In the genomic region with DNA sequence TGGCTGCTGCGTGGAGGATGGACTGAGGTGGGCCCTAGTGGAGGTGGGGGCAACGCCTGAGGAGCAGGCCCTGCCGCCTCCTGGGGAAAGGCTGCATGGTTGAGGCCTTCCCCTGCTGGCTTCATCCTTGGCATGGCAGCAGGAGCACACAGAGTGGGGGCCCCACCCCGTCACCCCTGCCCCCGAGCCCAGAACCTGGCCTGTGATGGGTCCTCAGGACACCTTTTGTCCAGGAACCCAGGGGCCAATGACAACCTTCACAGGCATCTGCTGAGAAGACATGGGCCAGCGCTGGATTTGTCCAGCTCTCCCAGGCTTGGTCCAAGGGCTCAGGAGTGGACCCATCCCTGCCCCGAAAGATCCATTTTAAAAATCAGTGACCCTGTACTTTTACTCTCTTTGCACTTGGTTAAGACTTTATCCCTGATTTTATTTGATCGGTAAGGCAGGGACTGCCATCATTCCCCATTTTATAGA, we compare ENCODE assay signal across 9 cellular contexts. TPM values are rescaled to one million over a fixed set of nuclear protein-coding genes. Genes with fewer than 3 reads are reported as not detected.
DNase-seq lines count a peak whose midpoint lies in the region; ATAC-seq and TF ChIP-seq lines count a peak whose summit lies in the region.
"Had no signal": no experiment of that assay in that cellular context is flagged by ENCODE, and none has a peak within 500 bp of the region (broad histone marks: within the 10 kb centered on the region; RNA-seq: fewer than 3 reads in every experiment).

No MANE protein-coding gene starts in this region.

- H3K36me3 Mint-ChIP-seq in stimulated activated naive CD8-positive, alpha-beta T cell treated with anti-CD3 and anti-CD28 coated beads, Interleukin-15, Interleukin-2, amounts not matched to agents 100 ng/mL and 50 ng/mL, for 24 hours (ENCODE audit: low read depth) = peaks cover 41% of the 10 kb centered on the region

- peak overlapping the region; percentile 71 for H3K27ac Mint-ChIP-seq in stimulated activated naive CD8-positive, alpha-beta T cell treated with anti-CD3 and anti-CD28 coated beads, Interleukin-15, Interleukin-2, amounts not matched to agents 100 ng/mL and 50 ng/mL, for 24 hours

- H3K9me3 ChIP-seq in colonic mucosa = no peaks in the 10 kb centered on the region
- no peaks in the 10 kb centered on the region for H3K9me3 ChIP-seq in mucosa of stomach (ENCODE audit: control insufficient read depth, low read length)

- ATAC-seq in stimulated activated naive CD8-positive, alpha-beta T cell treated with anti-CD3 and anti-CD28 coated beads, Interleukin-15, Interleukin-2, amounts not matched to agents 100 U/mL and 50 U/mL, for 24 hours = no peak
- no peak for ATAC-seq in HG03354 (IDR thresholded peaks at IDR 0.05; ENCODE audit: poor library complexity, severe bottlenecking, unreplicated experiment)

- peak overlapping the region; percentile 87 for H3K27ac ChIP-seq in colonic mucosa

- H3K9ac ChIP-seq in colonic mucosa (ENCODE audit: low read depth in 2 of 2, low read length in 2 of 2) (peak overlapping the region; percentile 6 to 37), mucosa of stomach (ENCODE audit: low read length) (peak overlapping the region; percentile 60)

- H3K27me3 Mint-ChIP-seq in stimulated activated naive CD8-positive, alpha-beta T cell treated with anti-CD3 and anti-CD28 coated beads, Interleukin-15, Interleukin-2, amounts not matched to agents 100 ng/mL and 50 ng/mL, for 24 hours = no peaks in the 10 kb centered on the region

- TF ChIP-seq CTCF in colonic mucosa (IDR thresholded peaks at IDR 0.05) = no peak

- H3K4me1 ChIP-seq in colonic mucosa (peaks cover 23% of the 10 kb centered on the region), mucosa of stomach (ENCODE audit: control insufficient read depth, insufficient read depth, low read length) (peaks cover 46% of the 10 kb centered on the region)

- peak overlapping the region; percentile 84 for H3K4me3 Mint-ChIP-seq in stimulated activated naive CD8-positive, alpha-beta T cell treated with anti-CD3 and anti-CD28 coated beads, Interleukin-15, Interleukin-2, amounts not matched to agents 100 ng/mL and 50 ng/mL, for 24 hours

- DNase-seq in stimulated activated naive CD8-positive, alpha-beta T cell treated with anti-CD3 and anti-CD28 coated beads, Interleukin-15, Interleukin-2, amounts not matched to agents 100 U/mL and 50 U/mL, for 24 hours = no peak
- DNase-seq in colonic mucosa (no peak), NCI-H82 (lab: John Stamatoyannopoulos, UW) (no peak), NCI-H748 treated with DMSO at 0.1 percent for 48 hours (lab: John Stamatoyannopoulos, UW) (no peak)
- DNase-seq in stimulated activated CD4-positive, alpha-beta T cell treated with anti-CD3 and anti-CD28 coated beads, Interleukin-12 subunit alpha, Interleukin-12 subunit beta, amount 100 ng/mL, for 4 hours = no peak
- DNase-seq: NCI-H187 treated with DMSO at 0.1 percent for 48 hours had no signal

- peak overlapping the region; percentile 35 for H3K4me3 ChIP-seq in colonic mucosa
- H3K4me3 ChIP-seq in mucosa of stomach (ENCODE audit: low read length) = peak overlapping the region; percentile 32

- peaks cover 26% of the 10 kb centered on the region for H3K4me1 Mint-ChIP-seq in stimulated activated naive CD8-positive, alpha-beta T cell treated with anti-CD3 and anti-CD28 coated beads, Interleukin-15, Interleukin-2, amounts not matched to agents 100 ng/mL and 50 ng/mL, for 24 hours (ENCODE audit: low read depth)

- intact Hi-C loops in colonic mucosa (cut with DNase I) = no loop called here

- H3K27me3 ChIP-seq in colonic mucosa (no peaks in the 10 kb centered on the region), mucosa of stomach (ENCODE audit: control insufficient read depth, insufficient read depth, low read length) (no peaks in the 10 kb centered on the region)

- H3K36me3 ChIP-seq in colonic mucosa (no peaks in the 10 kb centered on the region), mucosa of stomach (ENCODE audit: control insufficient read depth, insufficient read depth, low read length) (no peaks in the 10 kb centered on the region)

- no peaks in the 10 kb centered on the region for H3K9me3 Mint-ChIP-seq in stimulated activated naive CD8-positive, alpha-beta T cell treated with anti-CD3 and anti-CD28 coated beads, Interleukin-15, Interleukin-2, amounts not matched to agents 100 ng/mL and 50 ng/mL, for 24 hours

RNA-seq across cellular contexts. Expression of gene SLC17A9, which starts 0.6 kb away (rescaled TPM):
- 10 to 100 TPM; 23.1 to 54.7 TPM for total RNA-seq in colonic mucosa

RNA-seq across cellular contexts. Expression of gene GID8, which starts 14.0 kb away (rescaled TPM):
- 10 to 100 TPM; 37.3 to 40.4 TPM for total RNA-seq in colonic mucosa

RNA-seq across cellular contexts. Expression of gene DIDO1, which starts 25.6 kb away (rescaled TPM):
- total RNA-seq in colonic mucosa = 10 to 100 TPM; 41.4 to 50.4 TPM

RNA-seq across cellular contexts. Expression of gene BHLHE23, which starts 54.8 kb away (rescaled TPM):
- not detected for total RNA-seq in colonic mucosa
